Comparison of ENCODE assay signal across 12 cellular contexts in the genomic region with DNA sequence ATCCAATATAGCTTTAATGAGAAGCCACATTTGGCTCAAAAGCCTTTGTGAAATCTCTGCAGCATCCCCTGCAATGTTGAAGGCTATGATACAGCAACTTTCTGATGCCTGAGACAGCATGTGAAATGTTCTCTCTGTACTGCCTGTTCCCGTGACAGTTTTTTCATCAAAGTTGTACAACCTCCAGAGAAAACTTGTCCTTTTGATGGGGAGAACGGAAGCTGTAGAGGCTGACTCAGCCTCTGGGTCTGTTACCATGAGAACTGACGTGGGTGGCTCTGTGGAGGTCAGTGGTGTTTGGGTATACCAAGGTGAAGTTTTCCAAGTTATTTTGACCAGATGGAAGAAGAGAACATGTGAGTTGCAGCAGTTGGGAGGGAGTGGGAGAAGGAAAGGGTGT. TPM values are rescaled to one million over a fixed set of nuclear protein-coding genes. Genes with fewer than 3 reads are reported as not detected.
A peak's percentile ranks its signal among the peaks of the same experiment; 100 is the strongest.
DNase-seq lines count a peak whose midpoint lies in the region; ATAC-seq and TF ChIP-seq lines count a peak whose summit lies in the region.
"Had no signal": no experiment of that assay in that cellular context is flagged by ENCODE, and none has a peak within 500 bp of the region (broad histone marks: within the 10 kb centered on the region; RNA-seq: fewer than 3 reads in every experiment).

No MANE protein-coding gene starts in this region.

- no peaks in the 10 kb centered on the region for H3K36me3 Mint-ChIP-seq in endothelial cell (ENCODE audit: low read depth, unreplicated experiment)

- DNase-seq in AG08396 (ENCODE audit: low spot score), result peak; percentile 44
- DNase-seq in H4 (ENCODE audit: low spot score), result peak; percentile 35
- peak; percentile 81 for DNase-seq in cardiac fibroblast (ENCODE audit: low read depth in 2 of 2)
- peak; percentile 63 for DNase-seq in middle frontal gyrus (ENCODE audit: extremely low spot score, low spot score)
- no peak for DNase-seq in NCI-H1105 (lab: John Stamatoyannopoulos, UW)
- DNase-seq in OCI-M1 (lab: John Stamatoyannopoulos, UW), result no peak
- no peak for DNase-seq in endothelial cell (ENCODE audit: low spot score)
- DNase-seq: foreskin keratinocyte; left colon; NCI-H1417; stimulated activated CD4-positive, alpha-beta T cell treated with anti-CD3 and anti-CD28 coated beads, Interleukin-4, amount 100 ng/mL, for 24 hours had no signal

- no peaks in the 10 kb centered on the region for H3K27me3 Mint-ChIP-seq in endothelial cell (ENCODE audit: unreplicated experiment)

- H3K4me3 Mint-ChIP-seq in endothelial cell (ENCODE audit: unreplicated experiment), result no peak overlapping the region

- no peak overlapping the region for H3K4me3 ChIP-seq in cardiac fibroblast (replicated peaks in 1 of 2; ENCODE audit: low read depth in 2 of 2, low read length in 2 of 2)

- no peaks in the 10 kb centered on the region for H3K9me3 Mint-ChIP-seq in endothelial cell (ENCODE audit: unreplicated experiment)

- H3K27ac Mint-ChIP-seq in endothelial cell (ENCODE audit: unreplicated experiment), result no peak overlapping the region

- no peak for ATAC-seq in GM19395 (IDR thresholded peaks at IDR 0.05; ENCODE audit: unreplicated experiment)
- ATAC-seq: foreskin keratinocyte, left colon had no signal

- peaks cover 6% of the 10 kb centered on the region for H3K4me1 Mint-ChIP-seq in endothelial cell (ENCODE audit: unreplicated experiment)

- TF ChIP-seq CTCF in cardiac fibroblast (IDR thresholded peaks at IDR 0.05; ENCODE audit: low read depth, low read length) (no peak), endothelial cell (IDR thresholded peaks at IDR 0.05; ENCODE audit: unreplicated experiment) (no peak)

RNA-seq across cellular contexts. Expression of a gene that starts 17.0 kb away (rescaled TPM):
- 2.1 and 2.6 TPM in 2 replicates for total RNA-seq in H4 (2014; rRNA removed; shearing (Covaris generic))
- total RNA-seq in endothelial cell (ENCODE audit: unreplicated experiment), result 16.7 TPM

RNA-seq across cellular contexts. Expression of a gene that starts 50.4 kb away (rescaled TPM):
- 0.06 TPM in 1 of 2 replicates, not detected in the other for total RNA-seq in H4 (2014; rRNA removed; shearing (Covaris generic))
- 12.5 TPM for total RNA-seq in endothelial cell (ENCODE audit: unreplicated experiment)

Comparison
In these comparisons a context has a peak if more than half of its experiments do, and no peak if none do; other contexts are left out.
1. DNase-seq: peak in AG08396 (single experiment), H4 (single experiment), cardiac fibroblast (2 of 2) and middle frontal gyrus (single experiment); none in NCI-H1105 (single experiment), OCI-M1 (single experiment) and endothelial cell (single experiment).
2. RNA of a gene that starts 50.4 kb away (total RNA-seq): 12.5 TPM in endothelial cell (single experiment); 0.06 TPM in H4; every median in the first group is over 10 times any median in the second.